ENCODE assay signal across 12 cellular contexts in the genomic region with DNA sequence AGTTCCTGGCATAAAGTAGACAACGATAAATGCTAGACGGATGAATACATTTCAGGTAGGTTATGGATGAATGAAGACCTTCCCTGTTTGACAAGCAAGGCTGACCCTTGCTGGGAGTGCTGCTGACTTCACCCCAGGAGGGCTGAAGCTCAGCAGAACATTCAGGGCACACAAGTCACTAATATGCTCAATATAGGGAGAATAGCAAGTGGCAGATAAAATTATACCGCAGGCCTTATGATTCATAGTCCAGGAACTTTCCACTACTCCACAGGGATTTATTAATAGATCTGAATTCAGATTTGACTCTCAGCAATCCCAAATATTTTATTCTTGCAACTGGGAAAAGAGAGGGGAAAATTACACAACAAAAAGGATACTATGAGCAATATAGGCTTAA.
DNase-seq lines count a peak whose midpoint lies in the region; ATAC-seq and TF ChIP-seq lines count a peak whose summit lies in the region.
"Had no signal": no experiment of that assay in that cellular context is flagged by ENCODE, and none has a peak within 500 bp of the region (broad histone marks: within the 10 kb centered on the region; RNA-seq: fewer than 3 reads in every experiment).

No MANE protein-coding gene starts in this region.

- peaks cover 5 to 12% of the 10 kb centered on the region in 2 donors for H3K4me1 ChIP-seq in muscle layer of duodenum (ENCODE audit: control insufficient read depth in 1 of 2, insufficient read depth in 2 of 2, low read length in 2 of 2)
- H3K4me1 ChIP-seq: BLaER1 treated with 17β-estradiol and CSF1 and Interleukin-3, amounts not matched to agents 10 nM and 100 nM had no signal

- TF ChIP-seq CTCF in coronary artery (IDR thresholded peaks at IDR 0.05), result no peak

- no peak for ATAC-seq in GM21526 (IDR thresholded peaks at IDR 0.05; ENCODE audit: low FRiP score, unreplicated experiment)
- ATAC-seq: stimulated activated naive B cell treated with anti-CD40 and anti-IgM and Interleukin-4, amounts not matched to agents 10 μg/mL and 1 μg/mL and 100 μg/mL, for 72 hours had no signal

- H3K4me3 ChIP-seq in coronary artery (no peak overlapping the region), muscle layer of duodenum (ENCODE audit: low read depth in 1 of 2, low read length in 2 of 2) (no peak overlapping the region)
- H3K4me3 ChIP-seq: BLaER1 treated with 17β-estradiol and CSF1 and Interleukin-3, amounts not matched to agents 10 nM and 100 nM; skin epidermis had no signal

- H3K27me3 ChIP-seq in muscle layer of duodenum (ENCODE audit: low read depth, low read length), result no peaks in the 10 kb centered on the region
- H3K27me3 ChIP-seq: BLaER1 treated with 17β-estradiol and CSF1 and Interleukin-3, amounts not matched to agents 10 nM and 100 nM had no signal

- H3K27ac ChIP-seq in coronary artery (peak overlapping the region; percentile 31 to 83), muscle layer of duodenum (ENCODE audit: low read length) (peak overlapping the region; percentile 76)
- H3K27ac ChIP-seq: BLaER1 treated with 17β-estradiol and CSF1 and Interleukin-3, amounts not matched to agents 10 nM and 100 nM had no signal

- H3K9me3 ChIP-seq in muscle layer of duodenum (ENCODE audit: control insufficient read depth in 1 of 2, low read length in 2 of 2), result no peaks in the 10 kb centered on the region

- H3K36me3 ChIP-seq in muscle layer of duodenum (ENCODE audit: control insufficient read depth in 1 of 2, insufficient read depth in 2 of 2, low read length in 2 of 2), result no peaks in the 10 kb centered on the region
- H3K36me3 ChIP-seq: BLaER1 treated with 17β-estradiol and CSF1 and Interleukin-3, amounts not matched to agents 10 nM and 100 nM had no signal

- DNase-seq in AG08395 (ENCODE audit: low spot score), result peak; percentile 80
- peak; percentile 65 for DNase-seq in NCI-H146 (lab: John Stamatoyannopoulos, UW)
- no peak for DNase-seq in coronary artery (ENCODE audit: low spot score)
- no peak for DNase-seq in GOT3 (lab: John Stamatoyannopoulos, UW)
- DNase-seq in SIG-M5 (lab: John Stamatoyannopoulos, UW), result no peak
- DNase-seq in hippocampal formation (lab: John Stamatoyannopoulos, UW), result no peak
- DNase-seq: NCI-H1694; stimulated activated naive B cell treated with anti-CD40 and anti-IgM and Interleukin-4, amounts not matched to agents 10 μg/mL and 1 μg/mL and 100 μg/mL, for 72 hours had no signal

Comparison
In these comparisons a context has a peak if more than half of its experiments do, and no peak if none do; other contexts are left out.
1. DNase-seq: peak in AG08395 (single experiment) and NCI-H146 (single experiment); none in coronary artery (single experiment), GOT3 (single experiment), SIG-M5 (single experiment) and hippocampal formation (0 of 2).